In genomic region chr10:131980321-131980720, GRCh38 we compare ENCODE assay signal across 1 cellular context.
TF ChIP-seq lines count a peak whose summit lies in the region.

No MANE protein-coding gene starts in this region.

TF ChIP-seq in HCT116, 20 proteins besides CTCF, POLR2A, EP300 and RAD21 (continued from another document):
- TF ChIP-seq REST (IDR thresholded peaks at IDR 0.05; ENCODE audit: low read depth), result no peak
- TF ChIP-seq EZH2 (IDR thresholded peaks at IDR 0.05), result no peak
